Comparison of ENCODE assay signal across 35 cellular contexts in genomic region chr6:1164600-1164999, GRCh38.
DNase-seq lines count a peak whose midpoint lies in the region; TF ChIP-seq lines count a peak whose summit lies in the region.
"Had no signal": no experiment of that assay in that cellular context is flagged by ENCODE, and none has a peak within 500 bp of the region (broad histone marks: within the 10 kb centered on the region; RNA-seq: fewer than 3 reads in every experiment).

No MANE protein-coding gene starts in this region.

- H3K79me1 ChIP-seq in mesenchymal stem cell (replicated peaks; ENCODE audit: low read length, poor library complexity, severe bottlenecking): no peaks in the 10 kb centered on the region

- H3K4me3 ChIP-seq in foreskin fibroblast (ENCODE audit: low read depth in 1 of 2, low read length in 2 of 2) (no peak overlapping the region), mesenchymal stem cell (ENCODE audit: insufficient read depth in 1 of 2, low read depth in 1 of 2, low read length in 2 of 2) (no peak overlapping the region), sigmoid colon (no peak overlapping the region)
- H3K4me3 ChIP-seq: heart right ventricle, lung, suprapubic skin, upper lobe of right lung had no signal

- TF ChIP-seq POLR2A in sigmoid colon (IDR thresholded peaks at IDR 0.05): no peak

- TF ChIP-seq CTCF in foreskin fibroblast (IDR thresholded peaks at IDR 0.05; ENCODE audit: low read depth, low read length): no peak
- no peak for TF ChIP-seq CTCF in sigmoid colon (IDR thresholded peaks at IDR 0.05)

- H3K18ac ChIP-seq in mesenchymal stem cell (ENCODE audit: low read depth in 1 of 2, low read length in 2 of 2): no peak overlapping the region

- H3K4me1 ChIP-seq in mesenchymal stem cell (ENCODE audit: control insufficient read depth, insufficient read depth, low read depth, low read length) (no peaks in the 10 kb centered on the region), sigmoid colon (no peaks in the 10 kb centered on the region)
- H3K4me1 ChIP-seq: heart right ventricle, parathyroid adenoma, upper lobe of right lung had no signal

- DNase-seq in A172 (ENCODE audit: low spot score) (peak; percentile 30), NCI-H226 (peak; percentile 48), foreskin fibroblast (peak; percentile 17 to 50), mesenchymal stem cell (no peak), NCI-H510A (lab: John Stamatoyannopoulos, UW) (no peak), mucosa of gallbladder (ENCODE audit: low spot score) (no peak), cerebellar cortex (ENCODE audit: low spot score) (no peak), sigmoid colon (no peak)
- DNase-seq: 8988T; activated B cell treated with CpG ODN at 0.5 μM for 24 hours; activated CD4-positive, alpha-beta T cell treated with anti-CD3 and anti-CD28 coated beads, Interleukin-2, amount 50 U/mL, for 1 hour; activated CD8-positive, alpha-beta memory T cell treated with anti-CD3 and anti-CD28 coated beads, Interleukin-2, amount 10 ng/mL, durations not matched to agents 7 days and 5 days; activated naive CD4-positive, alpha-beta T cell treated with Interleukin-2 at 50 U/mL for 16 hours; activated T-cell treated with anti-CD3 and anti-CD28 coated beads, Interleukin-2, amount 50 U/mL, for 48 hours; AML-193; brain microvascular endothelial cell; CD8-positive, alpha-beta memory T cell; DMS153; GOT3; heart right ventricle; IMR-90; NCI-H1694 treated with DMSO at 0.1 percent for 48 hours; NCI-H2171; NCI-H524 treated with DMSO at 0.1 percent for 48 hours; NK-92 treated with Interleukin-12 subunit alpha and Interleukin-12 subunit beta, amount 100 ng/mL, for 24 hours; PC-3; SHP77; stimulated activated CD4-positive, alpha-beta T cell treated with anti-CD3 and anti-CD28 coated beads, Interleukin-4, amount 100 ng/mL, for 4 hours; stimulated activated naive B cell treated with anti-CD40 and anti-IgM and Interleukin-4, amounts not matched to agents 10 μg/mL and 1 μg/mL and 100 μg/mL, for 72 hours; SW 1271; upper lobe of right lung had no signal

- no peak overlapping the region for H3K4me2 ChIP-seq in mesenchymal stem cell (ENCODE audit: low read length, poor library complexity, severe bottlenecking)

- peaks cover 0 to 3% of the 10 kb centered on the region in 2 experiments for H3K27me3 ChIP-seq in mesenchymal stem cell (ENCODE audit: control insufficient read depth in 1 of 2, insufficient read depth in 1 of 2, low read length in 2 of 2)
- H3K27me3 ChIP-seq in sigmoid colon: no peaks in the 10 kb centered on the region
- H3K27me3 ChIP-seq: brain microvascular endothelial cell, suprapubic skin, upper lobe of right lung had no signal

- H3K4ac ChIP-seq in mesenchymal stem cell (ENCODE audit: low read depth in 1 of 2, low read length in 2 of 2): no peak overlapping the region

- no peak for TF ChIP-seq EP300 in sigmoid colon (IDR thresholded peaks at IDR 0.05)

- H2AK5ac ChIP-seq in mesenchymal stem cell (ENCODE audit: low read length, severe bottlenecking): no peak overlapping the region

- H3K14ac ChIP-seq in mesenchymal stem cell (ENCODE audit: low read length in 2 of 2): no peak overlapping the region

- H3K9me3 ChIP-seq in mesenchymal stem cell (ENCODE audit: control insufficient read depth, low read length): no peaks in the 10 kb centered on the region
- H3K9me3 ChIP-seq in sigmoid colon: no peaks in the 10 kb centered on the region
- H3K9me3 ChIP-seq: heart right ventricle, suprapubic skin, upper lobe of right lung had no signal

- H3K36me3 ChIP-seq in mesenchymal stem cell (ENCODE audit: control insufficient read depth in 1 of 2, insufficient read depth in 2 of 2, low read depth in 1 of 2, low read length in 2 of 2): no peaks in the 10 kb centered on the region
- H3K36me3 ChIP-seq in sigmoid colon: no peaks in the 10 kb centered on the region
- H3K36me3 ChIP-seq: brain microvascular endothelial cell, heart right ventricle, suprapubic skin, upper lobe of right lung had no signal

- H3K27ac ChIP-seq in mesenchymal stem cell (ENCODE audit: low read length, poor library complexity, severe bottlenecking): no peak overlapping the region
- H3K27ac ChIP-seq in sigmoid colon: no peak overlapping the region
- H3K27ac ChIP-seq: brain microvascular endothelial cell, epithelial cell of prostate, heart right ventricle, parathyroid adenoma, suprapubic skin, upper lobe of right lung had no signal

- H2BK120ac ChIP-seq in mesenchymal stem cell (ENCODE audit: low read depth, low read length): no peak overlapping the region

- H2BK12ac ChIP-seq in mesenchymal stem cell (ENCODE audit: low read length in 2 of 2): no peak overlapping the region

- no peak overlapping the region for H4K8ac ChIP-seq in mesenchymal stem cell (ENCODE audit: low read length)

- no peak overlapping the region for H2AFZ ChIP-seq in mesenchymal stem cell (ENCODE audit: low read depth, low read length)
- H2AFZ ChIP-seq: parathyroid adenoma had no signal

- H3K23ac ChIP-seq in mesenchymal stem cell (ENCODE audit: low read length in 2 of 2): no peak overlapping the region

- H3K9ac ChIP-seq in mesenchymal stem cell (ENCODE audit: low read length): no peak overlapping the region
- H3K9ac ChIP-seq: parathyroid adenoma had no signal

- H4K91ac ChIP-seq in mesenchymal stem cell (ENCODE audit: low read length): no peak overlapping the region

- H2BK15ac ChIP-seq in mesenchymal stem cell (ENCODE audit: low read depth, poor library complexity, severe bottlenecking): peak overlapping the region; percentile 57

- intact Hi-C loops in sigmoid colon (cut with DNase I): no loop called here

- no peak overlapping the region for H2BK5ac ChIP-seq in mesenchymal stem cell (ENCODE audit: low read depth, low read length, poor library complexity, severe bottlenecking)

- 84% methylated on average over 5 of the region's 5 CpGs for WGBS in mesenchymal stem cell
- WGBS in sigmoid colon, 2 donors: 80 to 90% methylated on average over 5 of the region's 5 CpGs

Comparison
In these comparisons a context has a peak if more than half of its experiments do, and no peak if none do; other contexts are left out.
1. DNase-seq: peak in A172 (single experiment), NCI-H226 (single experiment) and foreskin fibroblast (2 of 2); none in mesenchymal stem cell (single experiment), NCI-H510A (single experiment), mucosa of gallbladder (single experiment), cerebellar cortex (single experiment) and sigmoid colon (single experiment).